8 cellular contexts compared by ENCODE assay signal in the genomic region with DNA sequence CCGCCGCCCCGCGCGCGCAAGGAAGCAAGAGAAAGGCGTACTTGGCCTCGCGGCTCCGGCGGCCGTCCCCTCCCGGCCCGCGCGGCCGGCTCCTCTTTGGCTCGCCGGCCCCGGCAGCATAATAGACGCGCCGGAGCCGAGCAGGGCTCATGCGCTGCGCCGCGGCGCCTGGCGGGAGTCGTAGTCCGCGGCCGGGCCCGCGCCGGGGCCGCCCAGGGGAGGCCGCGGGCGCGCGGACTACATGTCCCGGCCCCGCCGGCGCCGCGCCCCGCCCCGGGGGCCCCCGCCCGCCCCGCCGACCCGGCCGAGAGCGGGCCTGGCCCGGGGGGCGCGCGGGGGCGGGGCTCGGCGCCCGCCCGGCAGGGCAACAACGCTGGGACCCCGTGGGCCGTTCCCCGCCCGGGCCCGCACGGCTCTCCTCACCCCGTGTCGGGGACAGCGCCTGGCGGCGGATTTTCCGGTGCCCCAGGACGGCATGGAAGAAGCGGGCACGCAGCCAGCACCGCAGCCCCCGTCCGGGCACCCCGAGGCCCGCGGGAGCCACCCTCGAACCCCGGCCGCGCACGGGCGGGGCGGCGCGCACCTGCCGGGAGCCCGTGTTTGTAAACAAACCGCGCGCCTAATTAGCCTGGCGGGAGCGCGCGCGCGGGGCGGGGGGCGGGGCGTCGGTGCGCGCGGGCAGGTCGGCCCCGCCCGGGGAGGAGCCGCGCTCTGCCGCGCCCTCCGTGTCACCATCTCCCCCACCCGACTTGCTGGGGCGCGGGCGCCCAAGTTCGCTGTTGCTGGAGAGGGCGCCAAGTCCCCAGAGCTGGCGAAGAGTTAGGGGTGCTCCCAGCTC. TPM values are rescaled to one million over a fixed set of nuclear protein-coding genes. Genes with fewer than 3 reads are reported as not detected.
DNase-seq lines count a peak whose midpoint lies in the region; ATAC-seq and TF ChIP-seq lines count a peak whose summit lies in the region.

A gene (minus strand): TSS at position 123 of the 838 bp plus-strand sequence. CDS start 14,549 bp downstream, outside the sequence.

- H3K4me1 Mint-ChIP-seq in neural crest cell: peaks cover 21% of the 10 kb centered on the region

- H4K20me1 ChIP-seq in Karpas-422 (ENCODE audit: insufficient read depth, low read depth, low read length): peaks cover 34% of the 10 kb centered on the region

- H3K27me3 Mint-ChIP-seq in neural crest cell (ENCODE audit: low read depth): peaks cover 34% of the 10 kb centered on the region

- peak within 1 kb of the TSS; percentile 96 for H3K4me3 Mint-ChIP-seq in neural crest cell

- no peaks in the 10 kb centered on the region for H3K9me3 Mint-ChIP-seq in neural crest cell

- peak within 1 kb of the TSS; percentile 94 for H3K4me3 ChIP-seq in Karpas-422 (ENCODE audit: low read length)
- H3K4me3 ChIP-seq in RWPE2 (ENCODE audit: severe bottlenecking): peak within 1 kb of the TSS; percentile 99
- peak within 1 kb of the TSS; percentile 84 for H3K4me3 ChIP-seq in fibroblast of villous mesenchyme (ENCODE audit: low read depth, low read length)
- peak within 1 kb of the TSS; percentile 76 to 92 (median 86) for H3K4me3 ChIP-seq in stomach

- DNase-seq in Daoy (ENCODE audit: low read depth) (peak; percentile 97), Karpas-422 (peak; percentile 96), RWPE2 (ENCODE audit: low spot score) (peak; percentile 81), fibroblast of villous mesenchyme (ENCODE audit: low read depth) (peak; percentile 89), neural crest cell (ENCODE audit: low read depth, low spot score) (peak; percentile 67), stomach (peak; percentile 91)
- DNase-seq in activated effector memory CD4-positive, alpha-beta T cell treated with Interleukin-2 at 50 U/mL for 16 hours: peak; percentile 77

- H2AFZ ChIP-seq in Karpas-422 (ENCODE audit: low read length): peak within 1 kb of the TSS; percentile 98

- H3K4me2 ChIP-seq in Karpas-422 (ENCODE audit: low read depth, low read length, poor library complexity, severe bottlenecking): peak within 1 kb of the TSS; percentile 86

- no peak for TF ChIP-seq CTCF in RWPE2 (IDR thresholded peaks at IDR 0.05; ENCODE audit: poor library complexity, severe bottlenecking)
- no peak for TF ChIP-seq CTCF in fibroblast of villous mesenchyme (IDR thresholded peaks at IDR 0.05; ENCODE audit: insufficient read depth, low read depth, low read length)
- TF ChIP-seq CTCF in neural crest cell (conservative IDR thresholded peaks at IDR 0.05): no peak
- TF ChIP-seq CTCF in stomach (IDR thresholded peaks at IDR 0.05): no peak

- H3K27ac ChIP-seq in Karpas-422 (ENCODE audit: low read length) (peak within 1 kb of the TSS; percentile 71; the same call in 1 of the 2 replicates), RWPE2 (ENCODE audit: poor library complexity, severe bottlenecking) (peak within 1 kb of the TSS; percentile 68), stomach (peak within 1 kb of the TSS; percentile 92 to 100 (median 98))

- H3K79me2 ChIP-seq in Karpas-422 (ENCODE audit: low read length): peaks cover 27% of the 10 kb centered on the region

- WGBS in stomach, 5 donors: 0 to 1% (median 0%) methylated on average over 1 to 107 of the region's 131 CpGs

- TF ChIP-seq EP300 in stomach (IDR thresholded peaks at IDR 0.05): no peak

- H3K4me1 ChIP-seq in Karpas-422 (ENCODE audit: low read length) (peaks cover 22% of the 10 kb centered on the region), RWPE2 (ENCODE audit: insufficient read depth, poor library complexity, severe bottlenecking) (no peaks in the 10 kb centered on the region), stomach (peaks cover 23 to 45% (median 44%) of the 10 kb centered on the region in 4 donors)

- H3K9me3 ChIP-seq in Karpas-422 (ENCODE audit: low read length) (no peaks in the 10 kb centered on the region), RWPE2 (ENCODE audit: severe bottlenecking) (no peaks in the 10 kb centered on the region), stomach (no peaks in the 10 kb centered on the region)

- H3K27me3 ChIP-seq in Karpas-422 (ENCODE audit: low read length) (no peaks in the 10 kb centered on the region), RWPE2 (ENCODE audit: insufficient read depth, poor library complexity, severe bottlenecking) (peaks cover 10% of the 10 kb centered on the region), stomach (peaks cover 0 to 25% (median 0%) of the 10 kb centered on the region in 3 donors)

- no peak for TF ChIP-seq POLR2A in stomach (IDR thresholded peaks at IDR 0.05)

- H3K27ac Mint-ChIP-seq in neural crest cell (ENCODE audit: unreplicated experiment): peak within 1 kb of the TSS; percentile 71

- intact Hi-C loops in stomach (cut with DNase I; ENCODE audit: low total_unique reads): no loop called here

- H3K36me3 Mint-ChIP-seq in neural crest cell (ENCODE audit: low read depth): no peaks in the 10 kb centered on the region

- peak; percentile 53 for ATAC-seq in GM21786 (IDR thresholded peaks at IDR 0.05; ENCODE audit: unreplicated experiment)
- peak; percentile 89 for ATAC-seq in RWPE2 (ENCODE audit: low read depth)

- no peaks in the 10 kb centered on the region for H3K9me2 ChIP-seq in Karpas-422 (replicated peaks; ENCODE audit: insufficient read depth, low read length)

- peak within 1 kb of the TSS; percentile 89 for H3K9ac ChIP-seq in Karpas-422 (ENCODE audit: low read length)

- H3K36me3 ChIP-seq in Karpas-422 (ENCODE audit: insufficient read depth, low read length): no peaks in the 10 kb centered on the region
- H3K36me3 ChIP-seq in RWPE2 (ENCODE audit: low read depth): no peaks in the 10 kb centered on the region
- H3K36me3 ChIP-seq in stomach: no peaks in the 10 kb centered on the region

RNA-seq across cellular contexts. Expression of the gene that starts here (rescaled TPM):
- 6.4 and 6.5 TPM in 2 replicates for total RNA-seq in Daoy (2014; rRNA removed; shearing (Covaris generic))
- 4.0 and 7.2 TPM in 2 replicates for total RNA-seq in Karpas-422 (2014; rRNA removed; shearing (Covaris generic); ENCODE audit: low replicate concordance)
- total RNA-seq in fibroblast of villous mesenchyme: 3.5 and 5.2 TPM in 2 replicates
- total RNA-seq in neural crest cell: 73.2 and 77.6 TPM in 2 replicates
- total RNA-seq in stomach: 10 to 100 TPM; 14.5 to 29.0 (median 22.6) TPM
- 1 to 10 TPM; 6.4 to 8.3 (median 7.9) TPM for polyA plus RNA-seq in stomach

Comparison
In these comparisons a context has a peak if more than half of its experiments do, and no peak if none do; other contexts are left out.
1. Peak in every context shown above with its lines: DNase-seq, ATAC-seq, H3K4me3 ChIP-seq and H3K27ac ChIP-seq.